ENCODE assay signal across 1 cellular context in the genomic region with DNA sequence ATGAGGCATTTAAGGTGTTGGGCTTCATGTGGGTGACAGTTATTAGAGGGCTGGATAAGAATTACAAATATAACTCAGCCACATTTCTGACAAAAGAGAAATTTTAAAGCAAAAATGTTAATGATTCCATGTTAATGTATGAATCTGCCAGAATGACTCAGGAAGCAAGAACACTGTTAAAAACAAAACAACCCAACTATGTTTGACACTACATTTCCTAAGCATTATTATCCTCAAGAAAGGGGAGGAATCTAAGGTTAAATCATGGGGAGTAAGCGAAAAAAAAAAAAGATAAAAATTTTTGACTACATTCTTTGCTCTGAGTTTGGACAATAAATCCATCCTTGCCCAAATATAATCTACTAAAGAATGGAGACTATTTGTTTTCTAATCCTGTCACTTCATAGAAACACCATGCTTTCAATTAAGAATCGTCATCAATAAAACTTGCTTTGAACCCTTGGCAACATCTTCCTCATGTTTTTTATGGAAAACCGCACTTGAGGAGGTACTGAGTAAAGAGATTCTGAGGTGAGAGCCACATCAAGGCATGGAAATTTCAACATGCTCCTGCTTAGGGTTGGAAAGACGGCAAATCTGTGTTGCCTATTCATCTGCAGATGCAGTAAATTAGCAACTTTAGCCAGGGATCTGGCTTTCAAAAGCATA.
TF ChIP-seq lines count a peak whose summit lies in the region.

No MANE protein-coding gene starts in this region.

TF ChIP-seq in SK-N-SH treated with all-trans-retinoic acid at 6 μM for 48 hours, 23 proteins besides CTCF, POLR2A, EP300 and RAD21 (continued from another document):
- TF ChIP-seq, protein P1, sequence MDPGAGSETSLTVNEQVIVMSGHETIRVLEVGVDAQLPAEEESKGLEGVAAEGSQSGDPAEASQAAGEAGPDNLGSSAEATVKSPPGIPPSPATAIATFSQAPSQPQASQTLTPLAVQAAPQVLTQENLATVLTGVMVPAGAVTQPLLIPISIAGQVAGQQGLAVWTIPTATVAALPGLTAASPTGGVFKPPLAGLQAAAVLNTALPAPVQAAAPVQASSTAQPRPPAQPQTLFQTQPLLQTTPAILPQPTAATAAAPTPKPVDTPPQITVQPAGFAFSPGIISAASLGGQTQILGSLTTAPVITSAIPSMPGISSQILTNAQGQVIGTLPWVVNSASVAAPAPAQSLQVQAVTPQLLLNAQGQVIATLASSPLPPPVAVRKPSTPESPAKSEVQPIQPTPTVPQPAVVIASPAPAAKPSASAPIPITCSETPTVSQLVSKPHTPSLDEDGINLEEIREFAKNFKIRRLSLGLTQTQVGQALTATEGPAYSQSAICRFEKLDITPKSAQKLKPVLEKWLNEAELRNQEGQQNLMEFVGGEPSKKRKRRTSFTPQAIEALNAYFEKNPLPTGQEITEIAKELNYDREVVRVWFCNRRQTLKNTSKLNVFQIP (CRISPR knock-in tag; IDR thresholded peaks at IDR 0.05; ENCODE audit: borderline replicate concordance, low read depth), result no peak
- TF ChIP-seq ISL1 (CRISPR knock-in tag; IDR thresholded peaks at IDR 0.05), result no peak
